Comparison of ENCODE assay signal across 1 cellular context in the genomic region with DNA sequence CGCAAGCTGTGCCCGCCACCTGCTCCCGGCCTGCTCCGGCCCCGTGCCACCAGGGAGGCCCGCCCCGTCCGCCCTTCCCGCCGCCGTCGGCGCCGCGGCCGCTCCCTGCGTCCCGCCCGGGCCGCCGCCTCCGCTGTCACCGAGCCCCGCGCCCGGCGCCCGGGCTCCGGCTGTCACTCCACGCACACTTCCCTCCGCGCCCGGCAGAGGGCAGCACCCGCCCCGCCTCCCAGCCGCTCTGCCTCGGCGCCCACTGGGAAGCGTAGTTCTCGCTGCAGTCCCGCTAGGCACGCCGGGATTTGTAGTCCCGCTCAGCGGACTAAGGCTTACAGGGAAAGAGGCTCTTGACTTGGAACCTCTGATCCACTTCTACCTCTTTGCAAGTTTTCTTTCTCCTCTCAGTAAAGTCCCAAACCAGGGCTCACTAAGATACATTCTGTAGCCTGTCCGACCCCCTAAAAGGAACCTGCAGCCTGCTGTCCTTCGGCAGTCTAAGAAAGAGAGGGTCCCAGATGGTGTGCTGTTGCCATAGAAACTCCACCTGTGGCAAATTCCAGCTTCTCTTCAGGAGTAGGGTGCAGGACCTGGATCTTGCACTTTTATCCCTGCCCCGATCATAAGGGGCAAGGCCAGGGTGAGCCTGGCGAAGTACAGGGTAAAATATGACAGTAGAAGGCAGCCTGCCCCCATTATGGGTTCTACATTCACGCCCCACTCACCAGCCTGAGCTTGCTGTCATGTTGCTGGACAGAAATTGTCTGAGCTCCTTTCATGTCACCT.
TF ChIP-seq lines count a peak whose summit lies in the region.

Gene TFEB (minus strand): TSS at position 182 of the 780 bp plus-strand sequence. CDS start 44,395 bp downstream, outside the sequence.

TF ChIP-seq in K562, 482 proteins besides CTCF, POLR2A, EP300 and RAD21 (continued from another document and continues in another):
- TF ChIP-seq, protein P1, sequence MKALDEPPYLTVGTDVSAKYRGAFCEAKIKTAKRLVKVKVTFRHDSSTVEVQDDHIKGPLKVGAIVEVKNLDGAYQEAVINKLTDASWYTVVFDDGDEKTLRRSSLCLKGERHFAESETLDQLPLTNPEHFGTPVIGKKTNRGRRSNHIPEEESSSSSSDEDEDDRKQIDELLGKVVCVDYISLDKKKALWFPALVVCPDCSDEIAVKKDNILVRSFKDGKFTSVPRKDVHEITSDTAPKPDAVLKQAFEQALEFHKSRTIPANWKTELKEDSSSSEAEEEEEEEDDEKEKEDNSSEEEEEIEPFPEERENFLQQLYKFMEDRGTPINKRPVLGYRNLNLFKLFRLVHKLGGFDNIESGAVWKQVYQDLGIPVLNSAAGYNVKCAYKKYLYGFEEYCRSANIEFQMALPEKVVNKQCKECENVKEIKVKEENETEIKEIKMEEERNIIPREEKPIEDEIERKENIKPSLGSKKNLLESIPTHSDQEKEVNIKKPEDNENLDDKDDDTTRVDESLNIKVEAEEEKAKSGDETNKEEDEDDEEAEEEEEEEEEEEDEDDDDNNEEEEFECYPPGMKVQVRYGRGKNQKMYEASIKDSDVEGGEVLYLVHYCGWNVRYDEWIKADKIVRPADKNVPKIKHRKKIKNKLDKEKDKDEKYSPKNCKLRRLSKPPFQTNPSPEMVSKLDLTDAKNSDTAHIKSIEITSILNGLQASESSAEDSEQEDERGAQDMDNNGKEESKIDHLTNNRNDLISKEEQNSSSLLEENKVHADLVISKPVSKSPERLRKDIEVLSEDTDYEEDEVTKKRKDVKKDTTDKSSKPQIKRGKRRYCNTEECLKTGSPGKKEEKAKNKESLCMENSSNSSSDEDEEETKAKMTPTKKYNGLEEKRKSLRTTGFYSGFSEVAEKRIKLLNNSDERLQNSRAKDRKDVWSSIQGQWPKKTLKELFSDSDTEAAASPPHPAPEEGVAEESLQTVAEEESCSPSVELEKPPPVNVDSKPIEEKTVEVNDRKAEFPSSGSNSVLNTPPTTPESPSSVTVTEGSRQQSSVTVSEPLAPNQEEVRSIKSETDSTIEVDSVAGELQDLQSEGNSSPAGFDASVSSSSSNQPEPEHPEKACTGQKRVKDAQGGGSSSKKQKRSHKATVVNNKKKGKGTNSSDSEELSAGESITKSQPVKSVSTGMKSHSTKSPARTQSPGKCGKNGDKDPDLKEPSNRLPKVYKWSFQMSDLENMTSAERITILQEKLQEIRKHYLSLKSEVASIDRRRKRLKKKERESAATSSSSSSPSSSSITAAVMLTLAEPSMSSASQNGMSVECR (CRISPR knock-in tag; IDR thresholded peaks at IDR 0.05): peak; percentile 46; the same call in 1 of the 2 replicates
- TF ChIP-seq, protein P2, sequence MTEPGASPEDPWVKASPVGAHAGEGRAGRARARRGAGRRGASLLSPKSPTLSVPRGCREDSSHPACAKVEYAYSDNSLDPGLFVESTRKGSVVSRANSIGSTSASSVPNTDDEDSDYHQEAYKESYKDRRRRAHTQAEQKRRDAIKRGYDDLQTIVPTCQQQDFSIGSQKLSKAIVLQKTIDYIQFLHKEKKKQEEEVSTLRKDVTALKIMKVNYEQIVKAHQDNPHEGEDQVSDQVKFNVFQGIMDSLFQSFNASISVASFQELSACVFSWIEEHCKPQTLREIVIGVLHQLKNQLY (CRISPR knock-in tag; conservative IDR thresholded peaks at IDR 0.05): no peak
- TF ChIP-seq ZNF239 (CRISPR knock-in tag; IDR thresholded peaks at IDR 0.05): peak; percentile 16; the same call in 1 of the 2 replicates
- TF ChIP-seq STAT5A (IDR thresholded peaks at IDR 0.05; ENCODE audit: borderline replicate concordance, low read length): no peak
- TF ChIP-seq, protein P3, sequence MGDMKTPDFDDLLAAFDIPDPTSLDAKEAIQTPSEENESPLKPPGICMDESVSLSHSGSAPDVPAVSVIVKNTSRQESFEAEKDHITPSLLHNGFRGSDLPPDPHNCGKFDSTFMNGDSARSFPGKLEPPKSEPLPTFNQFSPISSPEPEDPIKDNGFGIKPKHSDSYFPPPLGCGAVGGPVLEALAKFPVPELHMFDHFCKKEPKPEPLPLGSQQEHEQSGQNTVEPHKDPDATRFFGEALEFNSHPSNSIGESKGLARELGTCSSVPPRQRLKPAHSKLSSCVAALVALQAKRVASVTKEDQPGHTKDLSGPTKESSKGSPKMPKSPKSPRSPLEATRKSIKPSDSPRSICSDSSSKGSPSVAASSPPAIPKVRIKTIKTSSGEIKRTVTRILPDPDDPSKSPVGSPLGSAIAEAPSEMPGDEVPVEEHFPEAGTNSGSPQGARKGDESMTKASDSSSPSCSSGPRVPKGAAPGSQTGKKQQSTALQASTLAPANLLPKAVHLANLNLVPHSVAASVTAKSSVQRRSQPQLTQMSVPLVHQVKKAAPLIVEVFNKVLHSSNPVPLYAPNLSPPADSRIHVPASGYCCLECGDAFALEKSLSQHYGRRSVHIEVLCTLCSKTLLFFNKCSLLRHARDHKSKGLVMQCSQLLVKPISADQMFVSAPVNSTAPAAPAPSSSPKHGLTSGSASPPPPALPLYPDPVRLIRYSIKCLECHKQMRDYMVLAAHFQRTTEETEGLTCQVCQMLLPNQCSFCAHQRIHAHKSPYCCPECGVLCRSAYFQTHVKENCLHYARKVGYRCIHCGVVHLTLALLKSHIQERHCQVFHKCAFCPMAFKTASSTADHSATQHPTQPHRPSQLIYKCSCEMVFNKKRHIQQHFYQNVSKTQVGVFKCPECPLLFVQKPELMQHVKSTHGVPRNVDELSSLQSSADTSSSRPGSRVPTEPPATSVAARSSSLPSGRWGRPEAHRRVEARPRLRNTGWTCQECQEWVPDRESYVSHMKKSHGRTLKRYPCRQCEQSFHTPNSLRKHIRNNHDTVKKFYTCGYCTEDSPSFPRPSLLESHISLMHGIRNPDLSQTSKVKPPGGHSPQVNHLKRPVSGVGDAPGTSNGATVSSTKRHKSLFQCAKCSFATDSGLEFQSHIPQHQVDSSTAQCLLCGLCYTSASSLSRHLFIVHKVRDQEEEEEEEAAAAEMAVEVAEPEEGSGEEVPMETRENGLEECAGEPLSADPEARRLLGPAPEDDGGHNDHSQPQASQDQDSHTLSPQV (IDR thresholded peaks at IDR 0.05): no peak; the same call in 1 of the 2 replicates
- TF ChIP-seq FOXK2 (conservative IDR thresholded peaks at IDR 0.05 in 1 of 2, IDR thresholded peaks at IDR 0.05 in 1 of 2; ENCODE audit: low read depth in 2 of 2): no peak
- no peak for TF ChIP-seq ZEB2 (IDR thresholded peaks at IDR 0.05)
- no peak for TF ChIP-seq ZC3H11A (IDR thresholded peaks at IDR 0.05; ENCODE audit: low read depth, low read length)
- TF ChIP-seq HSF4 (CRISPR knock-in tag; IDR thresholded peaks at IDR 0.05; ENCODE audit: borderline replicate concordance): no peak
- no peak for TF ChIP-seq ZNF23 (CRISPR knock-in tag; IDR thresholded peaks at IDR 0.05)
- TF ChIP-seq ZBTB49 (CRISPR knock-in tag; IDR thresholded peaks at IDR 0.05; ENCODE audit: borderline replicate concordance): no peak
- TF ChIP-seq ZNF639 (CRISPR knock-in tag; conservative IDR thresholded peaks at IDR 0.05 in 1 of 2, IDR thresholded peaks at IDR 0.05 in 1 of 2): peak in 1 of 2 experiments; percentile 95; a peak in 2 of 4 replicates
- TF ChIP-seq POLR2AphosphoS2 (IDR thresholded peaks at IDR 0.05; ENCODE audit: low read length): no peak
- no peak for TF ChIP-seq ZHX1 (conservative IDR thresholded peaks at IDR 0.05; ENCODE audit: low read length)
- no peak for TF ChIP-seq ZSCAN32 (CRISPR knock-in tag; IDR thresholded peaks at IDR 0.05)
- TF ChIP-seq, protein P4, sequence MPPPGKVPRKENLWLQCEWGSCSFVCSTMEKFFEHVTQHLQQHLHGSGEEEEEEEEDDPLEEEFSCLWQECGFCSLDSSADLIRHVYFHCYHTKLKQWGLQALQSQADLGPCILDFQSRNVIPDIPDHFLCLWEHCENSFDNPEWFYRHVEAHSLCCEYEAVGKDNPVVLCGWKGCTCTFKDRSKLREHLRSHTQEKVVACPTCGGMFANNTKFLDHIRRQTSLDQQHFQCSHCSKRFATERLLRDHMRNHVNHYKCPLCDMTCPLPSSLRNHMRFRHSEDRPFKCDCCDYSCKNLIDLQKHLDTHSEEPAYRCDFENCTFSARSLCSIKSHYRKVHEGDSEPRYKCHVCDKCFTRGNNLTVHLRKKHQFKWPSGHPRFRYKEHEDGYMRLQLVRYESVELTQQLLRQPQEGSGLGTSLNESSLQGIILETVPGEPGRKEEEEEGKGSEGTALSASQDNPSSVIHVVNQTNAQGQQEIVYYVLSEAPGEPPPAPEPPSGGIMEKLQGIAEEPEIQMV (tag; conservative IDR thresholded peaks at IDR 0.05; ENCODE audit: low read depth): no peak
- peak; percentile 89 for TF ChIP-seq DMBX1 (CRISPR knock-in tag; IDR thresholded peaks at IDR 0.05; ENCODE audit: borderline replicate concordance)
- no peak; the same call in 1 of the 2 replicates for TF ChIP-seq ESRRA (IDR thresholded peaks at IDR 0.05; ENCODE audit: borderline replicate concordance, low read depth)
- TF ChIP-seq, protein P5, sequence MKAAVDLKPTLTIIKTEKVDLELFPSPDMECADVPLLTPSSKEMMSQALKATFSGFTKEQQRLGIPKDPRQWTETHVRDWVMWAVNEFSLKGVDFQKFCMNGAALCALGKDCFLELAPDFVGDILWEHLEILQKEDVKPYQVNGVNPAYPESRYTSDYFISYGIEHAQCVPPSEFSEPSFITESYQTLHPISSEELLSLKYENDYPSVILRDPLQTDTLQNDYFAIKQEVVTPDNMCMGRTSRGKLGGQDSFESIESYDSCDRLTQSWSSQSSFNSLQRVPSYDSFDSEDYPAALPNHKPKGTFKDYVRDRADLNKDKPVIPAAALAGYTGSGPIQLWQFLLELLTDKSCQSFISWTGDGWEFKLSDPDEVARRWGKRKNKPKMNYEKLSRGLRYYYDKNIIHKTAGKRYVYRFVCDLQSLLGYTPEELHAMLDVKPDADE (conservative IDR thresholded peaks at IDR 0.05; ENCODE audit: control insufficient read depth, low read depth, low read length): peak; percentile 99
- TF ChIP-seq PBX2 (CRISPR knock-in tag; IDR thresholded peaks at IDR 0.05; ENCODE audit: low read depth): peak; percentile 69
- no peak for TF ChIP-seq PBX2 (tag; conservative IDR thresholded peaks at IDR 0.05; ENCODE audit: low read depth)
